In the genomic region with DNA sequence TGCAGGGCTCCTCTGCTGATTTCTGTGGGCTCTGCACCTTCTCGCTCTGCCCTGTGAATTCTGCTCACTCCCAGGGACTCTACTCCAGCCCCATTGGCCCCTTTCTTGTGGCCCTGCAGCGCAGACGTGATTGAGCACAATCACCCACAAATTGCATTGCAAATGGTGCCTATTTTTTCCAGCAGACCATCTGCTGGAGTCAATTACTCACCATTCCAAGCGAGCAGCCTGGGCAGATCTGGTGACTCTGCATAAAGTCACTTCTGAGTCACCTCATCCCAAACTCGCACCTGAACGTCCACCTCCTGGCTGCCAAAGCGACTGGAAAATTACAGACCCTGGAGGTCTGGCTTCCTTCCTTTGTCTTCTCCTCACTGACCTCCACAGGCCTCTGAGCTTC, we compare ENCODE assay signal across 21 cellular contexts.
DNase-seq lines count a peak whose midpoint lies in the region; ATAC-seq and TF ChIP-seq lines count a peak whose summit lies in the region.
"Had no signal": no experiment of that assay in that cellular context is flagged by ENCODE, and none has a peak within 500 bp of the region (broad histone marks: within the 10 kb centered on the region; RNA-seq: fewer than 3 reads in every experiment).

No MANE protein-coding gene starts in this region.

- H3K4me3 ChIP-seq in MG63 (no peak overlapping the region), kidney epithelial cell (ENCODE audit: low read depth, low read length) (no peak overlapping the region)
- H3K4me3 ChIP-seq: BLaER1 treated with 17β-estradiol and CSF1 and Interleukin-3, amounts not matched to agents 10 nM and 100 nM; body of pancreas; coronary artery; mucosa of descending colon; upper lobe of right lung had no signal

- DNase-seq in A172 (ENCODE audit: low spot score) (peak; percentile 46), MG63 (peak; percentile 2), SW480 (ENCODE audit: low spot score) (peak; percentile 25), kidney epithelial cell (ENCODE audit: low read depth) (peak; percentile 79), sciatic nerve (ENCODE audit: low spot score) (no peak), kidney glomerular epithelial cell (lab: John Stamatoyannopoulos, UW) (no peak), 8988T (no peak)
- DNase-seq: activated CD4-positive, alpha-beta T cell treated with anti-CD3 and anti-CD28 coated beads, Interleukin-2, amount 10 ng/mL, durations not matched to agents 7 days and 5 days; activated naive CD8-positive, alpha-beta T cell treated with anti-CD3 and anti-CD28 coated beads for 36 hours; left ventricle myocardium superior; mucosa of descending colon; MV-4-11; NCI-H187 treated with DMSO at 0.1 percent for 48 hours; NCI-H446; stimulated activated CD4-positive, alpha-beta T cell treated with anti-CD3 and anti-CD28 coated beads, Interleukin-4, amount 100 ng/mL, for 4 hours; T-helper 17 cell; upper lobe of right lung had no signal

- no peaks in the 10 kb centered on the region for H3K36me3 ChIP-seq in MG63
- no peaks in the 10 kb centered on the region for H3K36me3 ChIP-seq in kidney epithelial cell (ENCODE audit: control insufficient read depth, insufficient read depth, low read length)
- H3K36me3 ChIP-seq: BLaER1 treated with 17β-estradiol and CSF1 and Interleukin-3, amounts not matched to agents 10 nM and 100 nM; upper lobe of right lung had no signal

- no peaks in the 10 kb centered on the region for H3K27me3 ChIP-seq in MG63
- H3K27me3 ChIP-seq in kidney epithelial cell (ENCODE audit: control insufficient read depth, insufficient read depth, low read length), result no peaks in the 10 kb centered on the region
- H3K27me3 ChIP-seq: BLaER1 treated with 17β-estradiol and CSF1 and Interleukin-3, amounts not matched to agents 10 nM and 100 nM; body of pancreas; upper lobe of right lung had no signal

- ATAC-seq in sciatic nerve (no peak), GM19324 (IDR thresholded peaks at IDR 0.05; ENCODE audit: low FRiP score, unreplicated experiment) (no peak)
- ATAC-seq: body of pancreas, left ventricle myocardium superior, mucosa of descending colon, T-helper 17 cell, upper lobe of right lung had no signal

- TF ChIP-seq CTCF in kidney epithelial cell (IDR thresholded peaks at IDR 0.05; ENCODE audit: insufficient read depth, low read length, poor library complexity, severe bottlenecking), result no peak

- H3K9me3 ChIP-seq in MG63, result no peaks in the 10 kb centered on the region
- H3K9me3 ChIP-seq: body of pancreas, mucosa of descending colon, upper lobe of right lung had no signal

- intact Hi-C loops in sciatic nerve (cut with DNase I), result no loop called here

Comparison
In these comparisons a context has a peak if more than half of its experiments do, and no peak if none do; other contexts are left out.
1. DNase-seq: peak in A172 (single experiment), MG63 (single experiment), SW480 (single experiment) and kidney epithelial cell (single experiment); none in sciatic nerve (single experiment), kidney glomerular epithelial cell (single experiment) and 8988T (single experiment).